Comparison of ENCODE assay signal across 13 cellular contexts in the genomic region with DNA sequence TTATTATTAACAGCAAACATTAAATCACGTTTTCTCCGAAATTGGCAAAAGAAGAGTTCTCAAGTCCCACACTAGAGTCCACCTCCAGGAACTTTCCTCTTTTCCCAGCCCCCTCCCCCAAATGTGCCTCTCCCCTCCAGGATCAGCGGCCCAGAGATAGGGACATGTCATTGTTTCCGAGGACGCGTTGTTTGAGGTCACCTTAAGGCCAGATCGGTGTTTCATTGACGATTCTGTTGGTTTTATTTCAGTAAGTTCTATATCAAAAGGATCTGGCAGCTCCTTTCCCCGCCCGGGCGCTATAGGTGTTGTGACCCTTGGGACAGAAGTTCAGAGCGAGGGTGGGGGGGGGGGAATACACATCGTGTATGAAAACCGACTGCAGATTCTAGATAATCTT. TPM values are rescaled to one million over a fixed set of nuclear protein-coding genes. Genes with fewer than 3 reads are reported as not detected.
DNase-seq lines count a peak whose midpoint lies in the region; ATAC-seq and TF ChIP-seq lines count a peak whose summit lies in the region.
"Had no signal": no experiment of that assay in that cellular context is flagged by ENCODE, and none has a peak within 500 bp of the region (broad histone marks: within the 10 kb centered on the region; RNA-seq: fewer than 3 reads in every experiment).

No MANE protein-coding gene starts in this region.

- TF ChIP-seq CTCF in left ventricle myocardium inferior (IDR thresholded peaks at IDR 0.05; ENCODE audit: borderline replicate concordance) = no peak
- no peak for TF ChIP-seq CTCF in astrocyte of the spinal cord (IDR thresholded peaks at IDR 0.05; ENCODE audit: low read depth, low read length)

- no peak overlapping the region for H3K27ac ChIP-seq in left ventricle myocardium inferior (replicated peaks)

- H3K27me3 Mint-ChIP-seq in naive B cell = peaks cover 56 to 79% (median 59%) of the 10 kb centered on the region in 3 donors

- intact Hi-C loops in left ventricle myocardium inferior (cut with micrococcal nuclease) = no loop called here
- intact Hi-C loops in Right ventricle myocardium inferior (cut with DNase I) = no loop called here

- H3K27me3 ChIP-seq in left ventricle myocardium inferior (ENCODE audit: low read depth) = peaks cover 99% of the 10 kb centered on the region

- peak overlapping the region; percentile 12 to 89 (median 66) for H3K4me3 Mint-ChIP-seq in naive B cell
- H3K4me3 Mint-ChIP-seq: activated CD8-positive, alpha-beta memory T cell treated with anti-CD3 and anti-CD28 coated beads, Interleukin-2, amount 10 ng/mL, durations not matched to agents 7 days and 5 days had no signal

- peaks cover 10% of the 10 kb centered on the region for H3K36me3 ChIP-seq in left ventricle myocardium inferior

- peak overlapping the region in 4 of 6 donors; percentile 70 to 92 (median 80) for H3K27ac Mint-ChIP-seq in naive B cell
- H3K27ac Mint-ChIP-seq: activated naive CD4-positive, alpha-beta T cell treated with anti-CD3 and anti-CD28 coated beads for 36 hours had no signal

- H3K4me1 ChIP-seq in left ventricle myocardium inferior = peaks cover 80% of the 10 kb centered on the region

- H3K36me3 Mint-ChIP-seq in naive B cell = peaks cover 0 to 21% of the 10 kb centered on the region in 2 donors

- DNase-seq in left ventricle myocardium inferior (no peak), Right ventricle myocardium inferior (ENCODE audit: missing footprints) (no peak), astrocyte of the spinal cord (ENCODE audit: low read depth, low spot score) (no peak), naive B cell (no peak), AG08395 (ENCODE audit: low spot score) (no peak), anterior cingulate cortex (lab: John Stamatoyannopoulos, UW) (no peak)
- DNase-seq: activated CD8-positive, alpha-beta memory T cell treated with anti-CD3 and anti-CD28 coated beads, Interleukin-2, amount 10 ng/mL, durations not matched to agents 7 days and 5 days; activated naive CD4-positive, alpha-beta T cell treated with anti-CD3 and anti-CD28 coated beads for 36 hours; DMS 273 treated with DMSO at 0.1 percent for 48 hours; NCI-H226; stimulated activated naive B cell treated with anti-CD40 and anti-IgM and Interleukin-4, amounts not matched to agents 10 μg/mL and 1 μg/mL and 100 μg/mL, for 72 hours had no signal

- H3K4me1 Mint-ChIP-seq in naive B cell = peaks cover 28 to 49% (median 40%) of the 10 kb centered on the region in 3 donors

- in situ Hi-C loops in astrocyte of the spinal cord (cut with HindIII; ENCODE audit: low sequenced_read_pairs) = no loop called here

- H3K4me3 ChIP-seq in left ventricle myocardium inferior (peak overlapping the region; percentile 89), astrocyte of the spinal cord (ENCODE audit: low read depth, low read length) (peak overlapping the region; percentile 14)

- ATAC-seq in Right ventricle myocardium inferior (no peak), naive B cell (ENCODE audit: low read depth in 2 of 2) (no peak), HG03565 (IDR thresholded peaks at IDR 0.05; ENCODE audit: unreplicated experiment) (no peak), GM21723 (IDR thresholded peaks at IDR 0.05; ENCODE audit: unreplicated experiment) (no peak)
- ATAC-seq: activated CD8-positive, alpha-beta memory T cell treated with anti-CD3 and anti-CD28 coated beads, Interleukin-2, amount 10 ng/mL, durations not matched to agents 7 days and 5 days had no signal

- H3K9me3 Mint-ChIP-seq in naive B cell = peaks cover 4 to 48% (median 19%) of the 10 kb centered on the region in 7 donors
- H3K9me3 Mint-ChIP-seq: activated naive CD4-positive, alpha-beta T cell treated with anti-CD3 and anti-CD28 coated beads for 36 hours had no signal

- H3K9me3 ChIP-seq in left ventricle myocardium inferior (replicated peaks) = no peaks in the 10 kb centered on the region

RNA-seq across cellular contexts. Expression of gene MSX1, which starts 0.9 kb away (rescaled TPM):
- 3.4 TPM for total RNA-seq in left ventricle myocardium inferior
- total RNA-seq in Right ventricle myocardium inferior = 2.7 TPM
- not detected for polyA plus RNA-seq in naive B cell (ENCODE audit: low read depth in 6 of 6)
- total RNA-seq: activated naive CD4-positive, alpha-beta T cell treated with anti-CD3 and anti-CD28 coated beads for 36 hours had no signal
